20 cellular contexts compared by ENCODE assay signal in genomic region chr13:37695200-37695599, GRCh38.
DNase-seq lines count a peak whose midpoint lies in the region; ATAC-seq and TF ChIP-seq lines count a peak whose summit lies in the region.
"Had no signal": no experiment of that assay in that cellular context is flagged by ENCODE, and none has a peak within 500 bp of the region (broad histone marks: within the 10 kb centered on the region; RNA-seq: fewer than 3 reads in every experiment).

No MANE protein-coding gene starts in this region.

- TF ChIP-seq CTCF in IMR-90 (conservative IDR thresholded peaks at IDR 0.05; ENCODE audit: low read depth, low read length) (no peak), brain microvascular endothelial cell (IDR thresholded peaks at IDR 0.05; ENCODE audit: low read depth, low read length, missing control alignments) (peak; percentile 30)

- H3K56ac ChIP-seq in IMR-90 (ENCODE audit: extremely low read depth, insufficient read depth, low read length), result no peak overlapping the region

- no peaks in the 10 kb centered on the region for H3K79me1 ChIP-seq in IMR-90 (ENCODE audit: low read depth in 1 of 2, low read length in 2 of 2)

- no peak for TF ChIP-seq POLR2A in IMR-90 (IDR thresholded peaks at IDR 0.05; ENCODE audit: low read depth, low read length)

- WGBS in IMR-90 (ENCODE audit: extremely low coverage in 2 of 2, insufficient read length in 1 of 2), 2 experiments, result no CpG with 5 or more reads among the region's 3 CpGs

- no peaks in the 10 kb centered on the region for H3K36me3 ChIP-seq in IMR-90 (ENCODE audit: control insufficient read depth, insufficient read depth, low read length)
- peaks cover 3% of the 10 kb centered on the region for H3K36me3 ChIP-seq in brain microvascular endothelial cell (replicated peaks)
- H3K36me3 ChIP-seq: BE2C had no signal

- 0 out of 2 replicates have a peak overlapping the region, but pooled peaks have one; percentile 7 for H2BK120ac ChIP-seq in IMR-90 (ENCODE audit: low read depth, low read length)

- H3K27ac Mint-ChIP-seq in activated T-helper 1 cell treated with anti-CD3 and anti-CD28 coated beads, Interleukin-12 subunit alpha, Interleukin-12 subunit beta, Interleukin-2, Interleukin-4 antibody, amounts not matched to agents 30 ng/mL and 10 ng/mL and 1 ng/mL, durations not matched to agents 14 hours and 24 hours and 36 hours, result no peak overlapping the region
- H3K27ac Mint-ChIP-seq: CD4-positive, CD25-positive, alpha-beta regulatory T cell; CD8-positive, alpha-beta memory T cell had no signal

- no peak overlapping the region; the same call in 2 of the 3 replicates for H2BK15ac ChIP-seq in IMR-90 (ENCODE audit: low read depth, low read length)

- H3K9me3 ChIP-seq in IMR-90 (ENCODE audit: control insufficient read depth, insufficient read depth, low read length), result no peaks in the 10 kb centered on the region
- H3K9me3 ChIP-seq: BE2C had no signal

- no peak overlapping the region for H2AK9ac ChIP-seq in IMR-90 (replicated peaks; ENCODE audit: low read depth, low read length, poor library complexity)

- H3K4me1 Mint-ChIP-seq in activated T-helper 1 cell treated with anti-CD3 and anti-CD28 coated beads, Interleukin-12 subunit alpha, Interleukin-12 subunit beta, Interleukin-2, Interleukin-4 antibody, amounts not matched to agents 30 ng/mL and 10 ng/mL and 1 ng/mL, durations not matched to agents 14 hours and 24 hours and 36 hours (ENCODE audit: low read depth), result no peaks in the 10 kb centered on the region
- H3K4me1 Mint-ChIP-seq: CD4-positive, CD25-positive, alpha-beta regulatory T cell; CD8-positive, alpha-beta memory T cell; H9 had no signal

- 0 out of 2 replicates have a peak overlapping the region, but pooled peaks have one; percentile 59 for H2BK20ac ChIP-seq in IMR-90 (ENCODE audit: low read depth, low read length)

- ATAC-seq in IMR-90 (ENCODE audit: low read depth), result no peak
- ATAC-seq in GM21360 (IDR thresholded peaks at IDR 0.05; ENCODE audit: unreplicated experiment), result no peak
- ATAC-seq: GM12878, HepG2 had no signal

- no peak overlapping the region for H3K4me2 ChIP-seq in IMR-90 (ENCODE audit: low read depth, low read length)

- intact Hi-C loops in IMR-90 (cut with micrococcal nuclease), result no loop called here
- intact Hi-C loops in activated T-helper 1 cell treated with anti-CD3 and anti-CD28 coated beads, Interleukin-12 subunit alpha, Interleukin-12 subunit beta, Interleukin-2, Interleukin-4 antibody, amounts not matched to agents 30 ng/mL and 10 ng/mL and 1 ng/mL, durations not matched to agents 14 hours and 24 hours and 36 hours (cut with micrococcal nuclease), result no loop called here

- POLR2A ChIA-PET in IMR-90 (lab: Charles Lee; ENCODE audit: unreplicated experiment), result no interaction called here

- no peak overlapping the region for H3K18ac ChIP-seq in IMR-90 (ENCODE audit: low read depth, low read length)

- H3K27ac ChIP-seq in IMR-90 (ENCODE audit: insufficient read depth, low read length) (no peak overlapping the region), brain microvascular endothelial cell (peak overlapping the region; percentile 42)

- H3K36me3 Mint-ChIP-seq in activated T-helper 1 cell treated with anti-CD3 and anti-CD28 coated beads, Interleukin-12 subunit alpha, Interleukin-12 subunit beta, Interleukin-2, Interleukin-4 antibody, amounts not matched to agents 30 ng/mL and 10 ng/mL and 1 ng/mL, durations not matched to agents 14 hours and 24 hours and 36 hours (ENCODE audit: low read depth), result no peaks in the 10 kb centered on the region
- H3K36me3 Mint-ChIP-seq: CD4-positive, CD25-positive, alpha-beta regulatory T cell; CD8-positive, alpha-beta memory T cell had no signal

- dilution Hi-C loops in IMR-90 (cut with HindIII; ENCODE audit: low sequenced_read_pairs, unreplicated experiment), result no loop called here

- CTCF ChIA-PET in IMR-90 (lab: Yijun Ruan, JAX), result no interaction called here

- peak overlapping the region; percentile 49; the same call in 1 of the 2 replicates for H2AK5ac ChIP-seq in IMR-90 (ENCODE audit: low read depth, low read length)

- H4K20me1 ChIP-seq in IMR-90 (ENCODE audit: insufficient read depth, low read length), result no peaks in the 10 kb centered on the region

- no peak overlapping the region for H4K5ac ChIP-seq in IMR-90 (ENCODE audit: low read depth, low read length)

- H3K9me3 Mint-ChIP-seq in activated T-helper 1 cell treated with anti-CD3 and anti-CD28 coated beads, Interleukin-12 subunit alpha, Interleukin-12 subunit beta, Interleukin-2, Interleukin-4 antibody, amounts not matched to agents 30 ng/mL and 10 ng/mL and 1 ng/mL, durations not matched to agents 14 hours and 24 hours and 36 hours, result peaks cover 3% of the 10 kb centered on the region
- H3K9me3 Mint-ChIP-seq: H9 had no signal

- no TSS peak for BruUV-seq in IMR-90 (replicated peaks; lab: Mats Ljungman, UMichigan)

- H4K8ac ChIP-seq in IMR-90 (ENCODE audit: low read depth in 2 of 2, low read length in 2 of 2), result no peak overlapping the region

- no peak overlapping the region for H3K4me3 Mint-ChIP-seq in activated T-helper 1 cell treated with anti-CD3 and anti-CD28 coated beads, Interleukin-12 subunit alpha, Interleukin-12 subunit beta, Interleukin-2, Interleukin-4 antibody, amounts not matched to agents 30 ng/mL and 10 ng/mL and 1 ng/mL, durations not matched to agents 14 hours and 24 hours and 36 hours
- H3K4me3 Mint-ChIP-seq: CD4-positive, CD25-positive, alpha-beta regulatory T cell; CD8-positive, alpha-beta memory T cell; H9 had no signal

- no peak overlapping the region for H4K91ac ChIP-seq in IMR-90 (ENCODE audit: insufficient read depth, low read depth, low read length)

- H2BK5ac ChIP-seq in IMR-90 (ENCODE audit: low read depth, low read length, poor library complexity, severe bottlenecking), result peak overlapping the region; percentile 4

- in situ Hi-C loops in IMR-90 (cut with MboI; ENCODE audit: low sequenced_read_pairs) (no loop called here), brain microvascular endothelial cell (cut with HindIII; ENCODE audit: low pct_ligation_motif_present, low sequenced_read_pairs) (no loop called here)

- no peaks in the 10 kb centered on the region for H3K4me1 ChIP-seq in IMR-90 (ENCODE audit: control insufficient read depth, insufficient read depth, low read length)
- H3K4me1 ChIP-seq: BE2C had no signal

- H2AFZ ChIP-seq in IMR-90 (replicated peaks; ENCODE audit: low read length, poor library complexity), result peak overlapping the region; percentile 17

- DNase-seq in IMR-90, result no peak
- DNase-seq in brain microvascular endothelial cell, result peak; percentile 48
- peak; percentile 52 for DNase-seq in islet precursor cell
- no peak for DNase-seq in SW480 (ENCODE audit: low spot score)
- no peak for DNase-seq in activated T-helper 1 cell treated with anti-CD3 and anti-CD28 coated beads, Interleukin-12 subunit alpha, Interleukin-12 subunit beta, Interleukin-2, Interleukin-4 antibody, amounts not matched to agents 30 ng/mL and 10 ng/mL and 1 ng/mL, durations not matched to agents 14 hours and 24 hours and 36 hours (ENCODE audit: low spot score)
- DNase-seq in NCI-H526 (lab: John Stamatoyannopoulos, UW), result no peak
- DNase-seq: ACHN; BE2C; C1 segment of cervical spinal cord; CD4-positive, CD25-positive, alpha-beta regulatory T cell; CD8-positive, alpha-beta memory T cell; COR-L47; DMS 273 treated with DMSO at 0.1 percent for 48 hours; DMS53; DND-41; EL; H9 had no signal

- H3K27me3 ChIP-seq in IMR-90 (ENCODE audit: control insufficient read depth, insufficient read depth, low read length) (no peaks in the 10 kb centered on the region), brain microvascular endothelial cell (replicated peaks) (no peaks in the 10 kb centered on the region)
- H3K27me3 ChIP-seq: BE2C had no signal

- no peak overlapping the region for H3K4ac ChIP-seq in IMR-90 (ENCODE audit: low read depth, low read length)

- H3K9me1 ChIP-seq in IMR-90 (ENCODE audit: insufficient read depth, low read length), result no peaks in the 10 kb centered on the region

- no peak overlapping the region for H3K4me3 ChIP-seq in IMR-90 (ENCODE audit: insufficient read depth, low read depth, low read length)
- no peak overlapping the region for H3K4me3 ChIP-seq in brain microvascular endothelial cell (ENCODE audit: low read depth, low read length)
- H3K4me3 ChIP-seq: GM12878 had no signal

- H3K14ac ChIP-seq in IMR-90 (replicated peaks; ENCODE audit: low read depth, low read length), result no peak overlapping the region

- no peak overlapping the region for H3K9ac ChIP-seq in IMR-90 (ENCODE audit: low read depth, low read length)

- no peak for TF ChIP-seq RAD21 in IMR-90 (IDR thresholded peaks at IDR 0.05; ENCODE audit: low read length)

- no peak overlapping the region; the same call in 1 of the 2 replicates for H3K23ac ChIP-seq in IMR-90 (ENCODE audit: low read depth, low read length)

- no peaks in the 10 kb centered on the region for H3K27me3 Mint-ChIP-seq in activated T-helper 1 cell treated with anti-CD3 and anti-CD28 coated beads, Interleukin-12 subunit alpha, Interleukin-12 subunit beta, Interleukin-2, Interleukin-4 antibody, amounts not matched to agents 30 ng/mL and 10 ng/mL and 1 ng/mL, durations not matched to agents 14 hours and 24 hours and 36 hours (ENCODE audit: insufficient read depth)
- H3K27me3 Mint-ChIP-seq: CD4-positive, CD25-positive, alpha-beta regulatory T cell; CD8-positive, alpha-beta memory T cell had no signal

TF ChIP-seq in IMR-90, 13 proteins besides CTCF, POLR2A, EP300 and RAD21:
- TF ChIP-seq, protein P1, sequence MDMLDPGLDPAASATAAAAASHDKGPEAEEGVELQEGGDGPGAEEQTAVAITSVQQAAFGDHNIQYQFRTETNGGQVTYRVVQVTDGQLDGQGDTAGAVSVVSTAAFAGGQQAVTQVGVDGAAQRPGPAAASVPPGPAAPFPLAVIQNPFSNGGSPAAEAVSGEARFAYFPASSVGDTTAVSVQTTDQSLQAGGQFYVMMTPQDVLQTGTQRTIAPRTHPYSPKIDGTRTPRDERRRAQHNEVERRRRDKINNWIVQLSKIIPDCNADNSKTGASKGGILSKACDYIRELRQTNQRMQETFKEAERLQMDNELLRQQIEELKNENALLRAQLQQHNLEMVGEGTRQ (IDR thresholded peaks at IDR 0.05; ENCODE audit: low read depth, low read length), result no peak
- TF ChIP-seq RFX5 (IDR thresholded peaks at IDR 0.05; ENCODE audit: low read depth, low read length) (no peak), SMC3 (IDR thresholded peaks at IDR 0.05; ENCODE audit: low read depth, low read length) (no peak), MAFK (IDR thresholded peaks at IDR 0.05; ENCODE audit: low read depth, low read length) (no peak), MAZ (IDR thresholded peaks at IDR 0.05; ENCODE audit: borderline replicate concordance, low read depth, low read length) (no peak), FOS (IDR thresholded peaks at IDR 0.05; ENCODE audit: low read depth, low read length) (no peak), NFE2L2 (IDR thresholded peaks at IDR 0.05; ENCODE audit: low read depth, low read length) (no peak)

Comparison
In these comparisons a context has a peak if more than half of its experiments do, and no peak if none do; other contexts are left out.
1. DNase-seq: peak in brain microvascular endothelial cell (single experiment) and islet precursor cell (single experiment); none in IMR-90 (single experiment), SW480 (single experiment), activated T-helper 1 cell treated with anti-CD3 and anti-CD28 coated beads, Interleukin-12 subunit alpha, Interleukin-12 subunit beta, Interleukin-2, Interleukin-4 antibody, amounts not matched to agents 30 ng/mL and 10 ng/mL and 1 ng/mL, durations not matched to agents 14 hours and 24 hours and 36 hours (single experiment) and NCI-H526 (0 of 2).